ENCODE assay signal across 1 cellular context in genomic region chr10:119872860-119873671, GRCh38.
A peak's percentile ranks its signal among the peaks of the same experiment; 100 is the strongest.
TF ChIP-seq lines count a peak whose summit lies in the region.

No MANE protein-coding gene starts in this region.

TF ChIP-seq in HepG2, 621 proteins besides CTCF, POLR2A, EP300 and RAD21 (continued from another document and continues in another):
- TF ChIP-seq GMEB1 (CRISPR knock-in tag; IDR thresholded peaks at IDR 0.05; ENCODE audit: borderline replicate concordance) (peak; percentile 93), ZNF891 (CRISPR knock-in tag; IDR thresholded peaks at IDR 0.05) (no peak), FLYWCH1 (CRISPR knock-in tag; IDR thresholded peaks at IDR 0.05) (no peak), E2F2 (CRISPR knock-in tag; IDR thresholded peaks at IDR 0.05; ENCODE audit: borderline replicate concordance) (no peak), ZNF747 (CRISPR knock-in tag; IDR thresholded peaks at IDR 0.05; ENCODE audit: borderline replicate concordance) (no peak), JARID2 (CRISPR knock-in tag; IDR thresholded peaks at IDR 0.05; ENCODE audit: insufficient replicate concordance) (no peak), ZNF589 (CRISPR knock-in tag; conservative IDR thresholded peaks at IDR 0.05) (no peak; the same call in 1 of the 2 replicates), ZNF326 (CRISPR knock-in tag; IDR thresholded peaks at IDR 0.05; ENCODE audit: borderline replicate concordance) (no peak), KLF9 (CRISPR knock-in tag; IDR thresholded peaks at IDR 0.05; ENCODE audit: low read depth) (no peak), RELA (CRISPR knock-in tag; IDR thresholded peaks at IDR 0.05) (no peak), ZNF672 (CRISPR knock-in tag; IDR thresholded peaks at IDR 0.05) (no peak), HMGXB3 (CRISPR knock-in tag; IDR thresholded peaks at IDR 0.05; ENCODE audit: borderline replicate concordance) (no peak), TEAD3 (CRISPR knock-in tag; optimal IDR thresholded peaks at IDR 0.05; ENCODE audit: borderline replicate concordance) (no peak), ZNF562 (CRISPR knock-in tag; IDR thresholded peaks at IDR 0.05; ENCODE audit: borderline replicate concordance) (no peak), ZNF777 (CRISPR knock-in tag; IDR thresholded peaks at IDR 0.05) (peak; percentile 95), CHCHD3 (CRISPR knock-in tag; IDR thresholded peaks at IDR 0.05) (no peak), ZNF546 (CRISPR knock-in tag; conservative IDR thresholded peaks at IDR 0.05) (no peak), FOSL2 (CRISPR knock-in tag; IDR thresholded peaks at IDR 0.05) (no peak), ZNF350 (CRISPR knock-in tag; IDR thresholded peaks at IDR 0.05; ENCODE audit: borderline replicate concordance, low read depth) (0 out of 2 replicates have a peak, but pooled peaks have one; percentile 21), ZHX2 (IDR thresholded peaks at IDR 0.05; ENCODE audit: low read depth) (peak; percentile 94), ZHX2 (CRISPR knock-in tag; IDR thresholded peaks at IDR 0.05; ENCODE audit: borderline replicate concordance) (no peak), ZNF776 (CRISPR knock-in tag; IDR thresholded peaks at IDR 0.05) (no peak; the same call in 1 of the 2 replicates), PRPF4 (IDR thresholded peaks at IDR 0.05; ENCODE audit: low read depth, low read length, poor library complexity, severe bottlenecking) (no peak), CEBPG (CRISPR knock-in tag; IDR thresholded peaks at IDR 0.05) (no peak), TP53 (CRISPR knock-in tag; conservative IDR thresholded peaks at IDR 0.05) (no peak), TERF1 (CRISPR knock-in tag; IDR thresholded peaks at IDR 0.05) (0 out of 2 replicates have a peak, but pooled peaks have one; percentile 47), ZNF768 (CRISPR knock-in tag; IDR thresholded peaks at IDR 0.05) (peak; percentile 44; the same call in 1 of the 2 replicates), NPAS2 (CRISPR knock-in tag; IDR thresholded peaks at IDR 0.05; ENCODE audit: borderline replicate concordance) (no peak), PHF5A (CRISPR knock-in tag; IDR thresholded peaks at IDR 0.05; ENCODE audit: low read depth, unreplicated experiment) (no peak), ZNF567 (CRISPR knock-in tag; IDR thresholded peaks at IDR 0.05; ENCODE audit: borderline replicate concordance) (no peak), ZNF251 (CRISPR knock-in tag; IDR thresholded peaks at IDR 0.05) (no peak), ZFP91 (CRISPR knock-in tag; IDR thresholded peaks at IDR 0.05; ENCODE audit: borderline replicate concordance) (peak; percentile 73; the same call in 1 of the 2 replicates), KIAA2018 (CRISPR knock-in tag; IDR thresholded peaks at IDR 0.05; ENCODE audit: borderline replicate concordance) (no peak)
